Comparison of ENCODE assay signal across 8 cellular contexts in the genomic region with DNA sequence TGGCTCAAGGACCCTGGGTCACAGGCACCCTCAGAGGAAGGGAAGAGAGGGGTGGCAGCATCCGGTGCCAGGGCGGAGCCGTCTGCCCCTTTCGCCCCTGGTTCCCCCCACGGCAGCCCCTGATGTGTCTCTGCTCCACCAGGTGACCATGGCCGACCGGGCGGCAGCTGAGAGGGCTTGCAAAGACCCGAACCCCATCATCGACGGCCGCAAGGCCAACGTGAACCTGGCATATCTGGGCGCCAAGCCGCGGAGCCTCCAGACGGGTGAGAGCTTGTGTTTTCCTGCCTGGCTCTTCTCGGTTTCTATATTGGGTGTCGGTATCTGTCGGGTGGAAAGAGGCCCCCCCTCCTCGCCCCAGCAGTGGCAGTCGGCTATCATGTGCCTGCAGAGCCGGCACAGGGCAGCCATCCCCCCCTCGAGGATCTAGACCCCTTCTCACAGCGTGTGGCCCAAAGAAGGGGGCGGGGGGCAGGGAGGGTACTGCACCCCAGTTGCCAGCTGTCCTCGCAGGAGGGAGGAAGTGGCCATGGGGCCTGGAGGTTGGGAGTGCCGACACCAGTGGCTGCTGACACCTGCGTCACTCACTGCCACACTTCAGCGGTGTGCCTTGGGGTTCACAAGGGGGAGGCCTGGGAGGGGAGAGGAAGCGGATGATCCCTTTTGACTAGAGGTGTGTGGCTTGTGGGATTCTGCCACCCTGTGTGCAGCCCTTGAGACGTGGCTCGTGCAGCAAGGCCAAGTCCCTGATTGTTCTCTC. TPM values are rescaled to one million over a fixed set of nuclear protein-coding genes. Genes with fewer than 3 reads are reported as not detected.
DNase-seq lines count a peak whose midpoint lies in the region; ATAC-seq and TF ChIP-seq lines count a peak whose summit lies in the region.

No MANE protein-coding gene starts in this region.

- no peak overlapping the region for H3K27ac Mint-ChIP-seq in glutamatergic neuron (ENCODE audit: unreplicated experiment)

- TF ChIP-seq POLR2A in gastrocnemius medialis (IDR thresholded peaks at IDR 0.05), result peak; percentile 75 to 79

- in situ Hi-C loops in gastrocnemius medialis (cut with MboI; ENCODE audit: low sequenced_read_pairs in 4 of 4), result loop anchor here in 3 of 4 donors (25.0 kb wide), 2 partner anchors 320 to 820 kb away; a partner anchor contains a TSS

- H3K9me3 ChIP-seq in gastrocnemius medialis, result no peaks in the 10 kb centered on the region

- peaks cover 5% of the 10 kb centered on the region for H3K9me3 Mint-ChIP-seq in glutamatergic neuron (ENCODE audit: unreplicated experiment)

- peak overlapping the region; percentile 96 to 99 (median 98) for H3K27ac ChIP-seq in gastrocnemius medialis

- H3K4me3 ChIP-seq in gastrocnemius medialis, result peak overlapping the region; percentile 57 to 82 (median 68)

- H3K4me1 ChIP-seq in gastrocnemius medialis, result peaks cover 69 to 70% of the 10 kb centered on the region in 2 donors

- ATAC-seq in GM18502 (IDR thresholded peaks at IDR 0.05; ENCODE audit: poor library complexity, unreplicated experiment), result peak; percentile 26
- peak; percentile 21 for ATAC-seq in gastrocnemius medialis
- no peak for ATAC-seq in HG02938 (IDR thresholded peaks at IDR 0.05; ENCODE audit: unreplicated experiment)
- ATAC-seq in GM19328 (IDR thresholded peaks at IDR 0.05; ENCODE audit: unreplicated experiment), result no peak

- no peaks in the 10 kb centered on the region for H3K36me3 Mint-ChIP-seq in glutamatergic neuron (ENCODE audit: unreplicated experiment)

- H3K4me1 Mint-ChIP-seq in glutamatergic neuron (ENCODE audit: low read depth, unreplicated experiment), result peaks cover 5% of the 10 kb centered on the region

- peak overlapping the region; percentile 89 for H3K4me3 Mint-ChIP-seq in glutamatergic neuron (ENCODE audit: unreplicated experiment)

- TF ChIP-seq CTCF in glutamatergic neuron (IDR thresholded peaks at IDR 0.05; ENCODE audit: partially characterized antibody, unreplicated experiment), result no peak
- TF ChIP-seq CTCF in gastrocnemius medialis (IDR thresholded peaks at IDR 0.05 in 4 of 5, conservative IDR thresholded peaks at IDR 0.05 in 1 of 5), result no peak

- H3K27me3 Mint-ChIP-seq in glutamatergic neuron (ENCODE audit: unreplicated experiment), result peaks cover 11% of the 10 kb centered on the region

- peaks cover 0 to 11% of the 10 kb centered on the region in 2 donors for H3K36me3 ChIP-seq in gastrocnemius medialis

- DNase-seq in NK-92 (lab: John Stamatoyannopoulos, UW; ENCODE audit: unreplicated experiment) (peak; percentile 25), glutamatergic neuron (no peak), gastrocnemius medialis (peak; percentile 62 to 82), NCI-H1105 treated with DMSO at 0.1 percent for 48 hours (lab: John Stamatoyannopoulos, UW) (no peak)
- peak; percentile 65 to 73 for DNase-seq in activated T-helper 1 cell treated with anti-CD3 and anti-CD28 coated beads, Interleukin-2, amount 50 U/mL, for 16 hours (ENCODE audit: low read depth in 1 of 2, low spot score in 1 of 2)

- intact Hi-C loops in gastrocnemius medialis (cut with DNase I; ENCODE audit: low total_unique reads), result loop anchor here (2.0 to 10.0 kb wide), 2 partner anchors 82 to 1502 kb away; no protein-coding TSS in a partner anchor

- H3K27me3 ChIP-seq in gastrocnemius medialis, result no peaks in the 10 kb centered on the region

RNA-seq across cellular contexts. Expression of a gene that starts 1.5 kb away (rescaled TPM):
- total RNA-seq in glutamatergic neuron (ENCODE audit: unreplicated experiment) (16.6 TPM), gastrocnemius medialis (100 to 1,000 TPM in 3 of 4 donors, 10 to 100 TPM in 1; 56.7 to 229 (median 177) TPM)

RNA-seq across cellular contexts. Expression of a gene that starts 41.6 kb away (rescaled TPM):
- total RNA-seq in glutamatergic neuron (ENCODE audit: unreplicated experiment) (28.3 TPM), gastrocnemius medialis (10 to 100 TPM; 15.8 to 35.8 (median 20.6) TPM)

Comparison
In these comparisons a context has a peak if more than half of its experiments do, and no peak if none do; other contexts are left out.
1. ATAC-seq: peak in GM18502 (single experiment) and gastrocnemius medialis (2 of 2); none in HG02938 (single experiment) and GM19328 (single experiment).
2. DNase-seq: peak in NK-92 (single experiment), activated T-helper 1 cell treated with anti-CD3 and anti-CD28 coated beads, Interleukin-2, amount 50 U/mL, for 16 hours (2 of 2) and gastrocnemius medialis (2 of 2); none in glutamatergic neuron (single experiment) and NCI-H1105 treated with DMSO at 0.1 percent for 48 hours (single experiment).